In the genomic region with DNA sequence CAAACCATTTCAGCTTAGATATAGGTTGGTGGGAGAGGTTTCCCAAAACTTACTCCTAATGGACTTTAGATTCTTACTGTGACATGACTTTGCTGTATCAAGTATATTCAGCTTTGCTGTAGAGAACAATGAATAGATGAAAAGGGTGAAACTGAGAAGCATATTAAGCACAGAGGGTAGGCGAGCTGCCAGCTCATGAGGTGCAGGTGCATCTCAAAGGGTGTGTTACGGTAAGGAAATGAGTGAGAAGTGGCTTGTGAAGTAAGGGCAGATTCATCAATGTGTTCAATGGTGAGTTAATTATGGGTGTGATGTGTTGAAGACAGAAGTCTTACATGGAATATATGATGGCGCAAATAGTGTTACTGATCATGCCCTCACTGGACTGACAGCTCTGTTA, we compare ENCODE assay signal across 31 cellular contexts. TPM values are rescaled to one million over a fixed set of nuclear protein-coding genes. Genes with fewer than 3 reads are reported as not detected.
DNase-seq lines count a peak whose midpoint lies in the region; ATAC-seq and TF ChIP-seq lines count a peak whose summit lies in the region.
"Had no signal": no experiment of that assay in that cellular context is flagged by ENCODE, and none has a peak within 500 bp of the region (broad histone marks: within the 10 kb centered on the region; RNA-seq: fewer than 3 reads in every experiment).

No MANE protein-coding gene starts in this region.

- no peak overlapping the region for H3K4me3 Mint-ChIP-seq in stimulated activated naive B cell treated with anti-CD40 and anti-IgM and Interleukin-4, amounts not matched to agents 10 μg/mL and 1 μg/mL and 100 μg/mL, for 72 hours
- no peak overlapping the region for H3K4me3 Mint-ChIP-seq in endodermal cell
- H3K4me3 Mint-ChIP-seq: CD4-positive, CD25-positive, alpha-beta regulatory T cell had no signal

- H3F3A ChIP-seq in OCI-LY1 (ENCODE audit: insufficient read depth, low read length), result no peaks in the 10 kb centered on the region

- H3K36me3 Mint-ChIP-seq in stimulated activated naive B cell treated with anti-CD40 and anti-IgM and Interleukin-4, amounts not matched to agents 10 μg/mL and 1 μg/mL and 100 μg/mL, for 72 hours, result no peaks in the 10 kb centered on the region
- no peaks in the 10 kb centered on the region for H3K36me3 Mint-ChIP-seq in endodermal cell (ENCODE audit: low read depth)
- H3K36me3 Mint-ChIP-seq: CD4-positive, CD25-positive, alpha-beta regulatory T cell had no signal

- peaks cover 19% of the 10 kb centered on the region for H3K4me1 ChIP-seq in OCI-LY1 (ENCODE audit: insufficient read depth, low read length, severe bottlenecking)
- no peaks in the 10 kb centered on the region for H3K4me1 ChIP-seq in endodermal cell (ENCODE audit: control insufficient read depth, insufficient read depth, low read length)
- H3K4me1 ChIP-seq: Peyer's patch, SJSA1, testis had no signal

- DNase-seq in DMS79 treated with DMSO at 0.1 percent for 48 hours (lab: John Stamatoyannopoulos, UW) (peak; percentile 14), DMS79 (lab: John Stamatoyannopoulos, UW) (no peak), endodermal cell (no peak)
- peak; percentile 30 for DNase-seq in stimulated activated CD4-positive, alpha-beta T cell treated with anti-CD3 and anti-CD28 coated beads, Interleukin-1b, Interleukin-23, amount 100 ng/mL, for 48 hours
- no peak for DNase-seq in stimulated activated CD4-positive, alpha-beta T cell treated with anti-CD3 and anti-CD28 coated beads, Interleukin-15, amount 100 ng/mL, for 24 hours
- DNase-seq in stimulated activated naive B cell treated with anti-CD40 and anti-IgM and Interleukin-4, amounts not matched to agents 10 μg/mL and 1 μg/mL and 100 μg/mL, for 72 hours, result no peak
- DNase-seq: activated CD4-positive, alpha-beta T cell treated with anti-CD3 and anti-CD28 coated beads, Interleukin-2, amount 50 U/mL, for 48 hours; activated T-cell treated with anti-CD3 and anti-CD28 coated beads, Interleukin-2, amount 50 U/mL, for 1 hour; brain microvascular endothelial cell; CD4-positive, CD25-positive, alpha-beta regulatory T cell; EL; mesenchymal stem cell; MG63; NCI-H1694; NCI-H510A; NK-92 treated with Interleukin-12 subunit alpha and Interleukin-12 subunit beta, amount 100 ng/mL, for 24 hours; stimulated activated CD4-positive, alpha-beta T cell treated with anti-CD3 and anti-CD28 coated beads, Interleukin-12 subunit alpha, Interleukin-12 subunit beta, amount 100 ng/mL, for 4 hours; stimulated activated CD4-positive, alpha-beta T cell treated with anti-CD3 and anti-CD28 coated beads, Interleukin-4, amount 100 ng/mL, for 4 hours; stimulated activated naive CD4-positive, alpha-beta T cell had no signal

- H3K27ac Mint-ChIP-seq in stimulated activated naive B cell treated with anti-CD40 and anti-IgM and Interleukin-4, amounts not matched to agents 10 μg/mL and 1 μg/mL and 100 μg/mL, for 72 hours, result no peak overlapping the region
- no peak overlapping the region for H3K27ac Mint-ChIP-seq in endodermal cell
- H3K27ac Mint-ChIP-seq: CD4-positive, CD25-positive, alpha-beta regulatory T cell had no signal

- 93% methylated on average over 3 of the region's 3 CpGs for WGBS in endodermal cell (ENCODE audit: insufficient coverage in 1 of 2, insufficient read length in 1 of 2), 2 experiments

- no peak overlapping the region for H3K4me2 ChIP-seq in OCI-LY1 (ENCODE audit: low read length)

- H4K20me1 ChIP-seq in OCI-LY1 (ENCODE audit: insufficient read depth, low read length), result no peaks in the 10 kb centered on the region

- peaks cover 13 to 19% of the 10 kb centered on the region in 2 donors for H3K4me1 Mint-ChIP-seq in stimulated activated naive B cell treated with anti-CD40 and anti-IgM and Interleukin-4, amounts not matched to agents 10 μg/mL and 1 μg/mL and 100 μg/mL, for 72 hours
- peaks cover 28% of the 10 kb centered on the region for H3K4me1 Mint-ChIP-seq in endodermal cell
- H3K4me1 Mint-ChIP-seq: CD4-positive, CD25-positive, alpha-beta regulatory T cell had no signal

- H3K9me3 ChIP-seq in OCI-LY1 (ENCODE audit: low read length) (no peaks in the 10 kb centered on the region), endodermal cell (ENCODE audit: control insufficient read depth, low read length) (no peaks in the 10 kb centered on the region)
- H3K9me3 ChIP-seq: MG63, Peyer's patch, SJSA1, testis had no signal

- H3K9ac ChIP-seq in OCI-LY1 (ENCODE audit: low read length) (no peak overlapping the region), endodermal cell (ENCODE audit: extremely low read depth, low read length, poor library complexity, severe bottlenecking) (no peak overlapping the region)

- no peaks in the 10 kb centered on the region for H3K79me2 ChIP-seq in OCI-LY1 (ENCODE audit: insufficient read depth, low read length)

- H3K36me3 ChIP-seq in OCI-LY1 (ENCODE audit: insufficient read depth, low read length), result no peaks in the 10 kb centered on the region
- no peaks in the 10 kb centered on the region for H3K36me3 ChIP-seq in endodermal cell (ENCODE audit: control insufficient read depth, insufficient read depth, low read length)
- H3K36me3 ChIP-seq: brain microvascular endothelial cell, MG63, Peyer's patch, SJSA1 had no signal

- H3K9me2 ChIP-seq in OCI-LY1 (ENCODE audit: low read depth, low read length), result no peaks in the 10 kb centered on the region

- no peak overlapping the region for H2AFZ ChIP-seq in OCI-LY1 (ENCODE audit: low read length)

- H3K4me3 ChIP-seq in OCI-LY1 (ENCODE audit: low read depth, low read length, poor library complexity, severe bottlenecking) (no peak overlapping the region), endodermal cell (ENCODE audit: low read length) (no peak overlapping the region)
- H3K4me3 ChIP-seq: GM12878, MG63, Peyer's patch, SJSA1, testis had no signal

- ATAC-seq in stimulated activated naive B cell treated with anti-CD40 and anti-IgM and Interleukin-4, amounts not matched to agents 10 μg/mL and 1 μg/mL and 100 μg/mL, for 72 hours (replicated peaks), result peak; percentile 3 to 14
- no peak for ATAC-seq in HG03378 (IDR thresholded peaks at IDR 0.05; ENCODE audit: unreplicated experiment)
- ATAC-seq: HCT116 had no signal

- no peaks in the 10 kb centered on the region for H3K27me3 ChIP-seq in OCI-LY1 (ENCODE audit: insufficient read depth, low read length)
- H3K27me3 ChIP-seq in endodermal cell (ENCODE audit: control insufficient read depth, insufficient read depth, low read length, poor library complexity, severe bottlenecking), result peaks cover 4% of the 10 kb centered on the region
- H3K27me3 ChIP-seq: brain microvascular endothelial cell, MG63, Peyer's patch, SJSA1, testis had no signal

- peak overlapping the region; percentile 68 for H3K27ac ChIP-seq in OCI-LY1 (ENCODE audit: low read depth, low read length, poor library complexity, severe bottlenecking)
- no peak overlapping the region for H3K27ac ChIP-seq in endodermal cell (ENCODE audit: low read depth, low read length)
- H3K27ac ChIP-seq: 22Rv1, brain microvascular endothelial cell, Peyer's patch, SJSA1, testis had no signal

- no peak for TF ChIP-seq CTCF in OCI-LY1 (IDR thresholded peaks at IDR 0.05; ENCODE audit: low read length)
- TF ChIP-seq CTCF in endodermal cell (conservative IDR thresholded peaks at IDR 0.05), result no peak

- H3K27me3 Mint-ChIP-seq in stimulated activated naive B cell treated with anti-CD40 and anti-IgM and Interleukin-4, amounts not matched to agents 10 μg/mL and 1 μg/mL and 100 μg/mL, for 72 hours, result peaks cover 13 to 21% of the 10 kb centered on the region in 2 donors
- peaks cover 11% of the 10 kb centered on the region for H3K27me3 Mint-ChIP-seq in endodermal cell (ENCODE audit: insufficient read depth)

- H3K9me3 Mint-ChIP-seq in stimulated activated naive B cell treated with anti-CD40 and anti-IgM and Interleukin-4, amounts not matched to agents 10 μg/mL and 1 μg/mL and 100 μg/mL, for 72 hours, result peaks cover 3 to 4% of the 10 kb centered on the region in 2 donors
- no peaks in the 10 kb centered on the region for H3K9me3 Mint-ChIP-seq in endodermal cell
- H3K9me3 Mint-ChIP-seq: CD4-positive, CD25-positive, alpha-beta regulatory T cell had no signal

RNA-seq across cellular contexts. Expression of a gene that starts 49.3 kb away (rescaled TPM):
- total RNA-seq in endodermal cell, result not detected
- polyA plus RNA-seq in endodermal cell (2013, experiment 1 of 2), result not detected
- polyA plus RNA-seq in endodermal cell (2013, experiment 2 of 2), result not detected
- total RNA-seq: CD4-positive, CD25-positive, alpha-beta regulatory T cell; cerebellum; GM12878; left lobe of liver; posterior vena cava; sciatic nerve; SJSA1 had no signal

Comparison
In these comparisons a context has a peak if more than half of its experiments do, and no peak if none do; other contexts are left out.
1. DNase-seq: peak in DMS79 treated with DMSO at 0.1 percent for 48 hours (single experiment) and stimulated activated CD4-positive, alpha-beta T cell treated with anti-CD3 and anti-CD28 coated beads, Interleukin-1b, Interleukin-23, amount 100 ng/mL, for 48 hours (single experiment); none in DMS79 (single experiment), stimulated activated CD4-positive, alpha-beta T cell treated with anti-CD3 and anti-CD28 coated beads, Interleukin-15, amount 100 ng/mL, for 24 hours (single experiment), stimulated activated naive B cell treated with anti-CD40 and anti-IgM and Interleukin-4, amounts not matched to agents 10 μg/mL and 1 μg/mL and 100 μg/mL, for 72 hours (single experiment) and endodermal cell (single experiment).